9 cellular contexts compared by ENCODE assay signal in genomic region chr19:40576181-40576584, GRCh38. TPM values are rescaled to one million over a fixed set of nuclear protein-coding genes. Genes with fewer than 3 reads are reported as not detected.
DNase-seq lines count a peak whose midpoint lies in the region; ATAC-seq, FAIRE-seq and TF ChIP-seq lines count a peak whose summit lies in the region.
"Had no signal": no experiment of that assay in that cellular context is flagged by ENCODE, and none has a peak within 500 bp of the region (broad histone marks: within the 10 kb centered on the region; RNA-seq: fewer than 3 reads in every experiment).

No MANE protein-coding gene starts in this region.

- H2AFZ ChIP-seq in HepG2 (ENCODE audit: low read length): no peak overlapping the region

- no peak overlapping the region for H3K9ac ChIP-seq in HepG2 (ENCODE audit: insufficient read depth, low read depth, low read length)

- TF ChIP-seq EP300 in HepG2 (IDR thresholded peaks at IDR 0.05; ENCODE audit: low read depth in 2 of 2, low read length in 2 of 2) (no peak), HepG2 (CRISPR knock-in tag; IDR thresholded peaks at IDR 0.05; ENCODE audit: borderline replicate concordance) (no peak)

- H3K79me2 ChIP-seq in HepG2 (ENCODE audit: insufficient read depth, low read length): no peaks in the 10 kb centered on the region

- DNase-seq in A673 (ENCODE audit: low spot score) (no peak), astrocyte of the cerebellum (ENCODE audit: low read depth) (no peak), HepG2 (ENCODE audit: low spot score) (no peak), upper lobe of right lung (no peak), lower leg skin (ENCODE audit: low spot score in 2 of 2) (no peak)

- no TSS peak for BruUV-seq in A673 (replicated peaks; lab: Mats Ljungman, UMichigan)
- no TSS peak for BruUV-seq in HepG2 (replicated peaks; lab: Mats Ljungman, UMichigan)

- intact Hi-C loops in A673 (cut with micrococcal nuclease; ENCODE audit: unreplicated experiment) (no loop called here), HepG2 (cut with micrococcal nuclease; ENCODE audit: unreplicated experiment) (no loop called here), upper lobe of right lung (cut with DNase I) (no loop called here), lower leg skin (cut with DNase I; ENCODE audit: low total_unique reads) (no loop called here)

- H3K4me3 ChIP-seq in A673 (ENCODE audit: low read depth, low read length, poor library complexity, severe bottlenecking) (peak overlapping the region; percentile 71), astrocyte of the cerebellum (ENCODE audit: low read depth, low read length) (peak overlapping the region; percentile 91), HepG2 (replicated peaks in 1 of 3; ENCODE audit: insufficient read depth in 1 of 3, low read depth in 2 of 3, low read length in 3 of 3) (peak overlapping the region; percentile 80 to 92 (median 85); a peak in 5 of 6 replicates), upper lobe of right lung (peak overlapping the region; percentile 81), lower leg skin (ENCODE audit: low read depth, poor library complexity, severe bottlenecking) (no peak overlapping the region)

- WGBS in HepG2 (ENCODE audit: low lambda C conversion rate): 50% methylated on average over 19 of the region's 19 CpGs
- WGBS in lower leg skin, 2 donors: 4 to 5% methylated on average over 16 to 19 of the region's 19 CpGs

- H3K27me3 ChIP-seq in A673 (replicated peaks; ENCODE audit: insufficient read depth, low read depth, low read length, poor library complexity): no peaks in the 10 kb centered on the region
- H3K27me3 ChIP-seq in HepG2 (ENCODE audit: control insufficient read depth in 1 of 2, insufficient read depth in 2 of 2, low read length in 2 of 2): no peaks in the 10 kb centered on the region
- H3K27me3 ChIP-seq in upper lobe of right lung: no peaks in the 10 kb centered on the region

- peak; percentile 15 for ATAC-seq in GM19328 (IDR thresholded peaks at IDR 0.05; ENCODE audit: unreplicated experiment)
- ATAC-seq in HepG2: peak; percentile 23
- peak; percentile 1 for ATAC-seq in upper lobe of right lung
- no peak for ATAC-seq in HG03457 (IDR thresholded peaks at IDR 0.05; ENCODE audit: unreplicated experiment)

- in situ Hi-C loops in astrocyte of the cerebellum (cut with HindIII; ENCODE audit: low sequenced_read_pairs): no loop called here
- in situ Hi-C loops in HepG2 (cut with HindIII; ENCODE audit: extremely low pct_ligation_motif_present, low pct_unique_long_range_greater_than_20kb): no loop called here

- H4K20me1 ChIP-seq in HepG2 (ENCODE audit: insufficient read depth, low read length): no peaks in the 10 kb centered on the region

- no peak for TF ChIP-seq POLR2A in HepG2 (IDR thresholded peaks at IDR 0.05; ENCODE audit: insufficient read depth in 1 of 2, low read depth in 2 of 2, low read length in 2 of 2)
- no peak for TF ChIP-seq POLR2A in lower leg skin (IDR thresholded peaks at IDR 0.05)

- TF ChIP-seq RAD21 in HepG2 (CRISPR knock-in tag; IDR thresholded peaks at IDR 0.05): no peak

- H3K27ac ChIP-seq in A673 (ENCODE audit: low read depth, low read length, poor library complexity, severe bottlenecking): peak overlapping the region; percentile 12
- peak overlapping the region; percentile 64 for H3K27ac ChIP-seq in KOPT-K1 (ENCODE audit: low read depth, low read length, poor library complexity, severe bottlenecking)
- no peak overlapping the region for H3K27ac ChIP-seq in HepG2 (ENCODE audit: extremely low read length, insufficient read depth, low read length)
- peak overlapping the region; percentile 85 for H3K27ac ChIP-seq in upper lobe of right lung
- H3K27ac ChIP-seq: epithelial cell of prostate had no signal

- H3K9me3 ChIP-seq in A673 (ENCODE audit: low read depth, low read length, poor library complexity, severe bottlenecking) (no peaks in the 10 kb centered on the region), KOPT-K1 (ENCODE audit: insufficient read depth, low read length, poor library complexity, severe bottlenecking) (no peaks in the 10 kb centered on the region), HepG2 (ENCODE audit: low read length) (no peaks in the 10 kb centered on the region), upper lobe of right lung (no peaks in the 10 kb centered on the region)

- POLR2A ChIA-PET in A673 (lab: Charles Lee; ENCODE audit: low non-redundant PET) (no interaction called here), HepG2 (lab: Yijun Ruan, JAX) (no interaction called here)

- FAIRE-seq in HepG2 (lab: Jason Lieb, UNC): no peak

- no peak for TF ChIP-seq CTCF in A673 (conservative IDR thresholded peaks at IDR 0.05; ENCODE audit: low read depth, low read length)
- no peak for TF ChIP-seq CTCF in astrocyte of the cerebellum (IDR thresholded peaks at IDR 0.05; ENCODE audit: low read depth, low read length, missing control alignments)
- no peak for TF ChIP-seq CTCF in HepG2 (CRISPR knock-in tag; IDR thresholded peaks at IDR 0.05)
- TF ChIP-seq CTCF in upper lobe of right lung (IDR thresholded peaks at IDR 0.05): no peak
- no peak for TF ChIP-seq CTCF in lower leg skin (IDR thresholded peaks at IDR 0.05)

- H3K4me2 ChIP-seq in HepG2 (ENCODE audit: low read depth, low read length): peak overlapping the region; percentile 82

- CTCF ChIA-PET in A673 (lab: Charles Lee) (interaction anchor here (0.6 kb wide), 1 partner anchor 59 kb away, joined by 3 read pairs; no protein-coding TSS in a partner anchor), HepG2 (lab: Yijun Ruan, JAX; ENCODE audit: low intra/inter-chr PET ratio, low total read pairs) (no interaction called here)

- peaks cover 4% of the 10 kb centered on the region for H3K4me1 ChIP-seq in A673 (ENCODE audit: insufficient read depth, low read length, poor library complexity, severe bottlenecking)
- peaks cover 25% of the 10 kb centered on the region for H3K4me1 ChIP-seq in HepG2 (ENCODE audit: insufficient read depth, low read length)
- peaks cover 8% of the 10 kb centered on the region for H3K4me1 ChIP-seq in upper lobe of right lung

- H3K36me3 ChIP-seq in A673 (ENCODE audit: insufficient read depth, low read length, poor library complexity, severe bottlenecking) (peaks cover 16% of the 10 kb centered on the region), KOPT-K1 (ENCODE audit: insufficient read depth, low read length) (peaks cover 20% of the 10 kb centered on the region), HepG2 (replicated peaks in 1 of 2; ENCODE audit: control insufficient read depth in 1 of 2, insufficient read depth in 2 of 2, low read length in 2 of 2) (0 out of 5 replicates have a peak, but pooled peaks cover 0 to 1% of the 10 kb centered on the region in 2 experiments), upper lobe of right lung (peaks cover 11% of the 10 kb centered on the region)

RNA-seq across cellular contexts. Expression of gene SHKBP1, which starts 0.5 kb away (rescaled TPM):
- total RNA-seq in A673 (2021) (85.5 and 110 TPM in 2 replicates), HepG2 (2016; rRNA removed; fragmentation: Illumina TruSeq; extraction: Trizol) (13.8 and 16.2 TPM in 2 replicates), upper lobe of right lung (68.1 TPM), lower leg skin (10 to 100 TPM; 39.6 to 53.4 (median 43.0) TPM)
- 5.3 and 5.6 TPM in 2 replicates for total RNA-seq in HepG2 (2016; cell fraction: cytosol; rRNA removed; fragmentation: Illumina TruSeq; extraction: Trizol; ENCODE audit: low read depth)
- total RNA-seq in HepG2 (2016; cell fraction: insoluble cytoplasmic fraction; rRNA removed; fragmentation: Illumina TruSeq; extraction: Trizol): 13.0 and 17.7 TPM in 2 replicates
- 7.8 and 10.7 TPM in 2 replicates for total RNA-seq in HepG2 (2016; cell fraction: membrane; rRNA removed; fragmentation: Illumina TruSeq; extraction: Trizol)
- 13.0 and 13.3 TPM in 2 replicates for total RNA-seq in HepG2 (2016; cell fraction: nucleus; rRNA removed; fragmentation: Illumina TruSeq; extraction: Trizol)
- polyA plus RNA-seq in HepG2 (2011; rRNA removed): 17.4 and 20.6 TPM in 2 replicates
- 13.3 and 18.5 TPM in 2 replicates for polyA plus RNA-seq in HepG2 (2011; cell fraction: cytosol; rRNA removed)
- polyA plus RNA-seq in HepG2 (2011; cell fraction: nucleus; rRNA removed): 67.9 and 84.5 TPM in 2 replicates
- 15.6 and 36.6 TPM in 2 replicates for polyA plus RNA-seq in HepG2 (2012)
- polyA plus RNA-seq in HepG2 (2016; cell fraction: cytosol; fragmentation: Illumina TruSeq; extraction: Trizol; ENCODE audit: low read depth): 7.9 and 8.8 TPM in 2 replicates
- 20.3 and 25.0 TPM in 2 replicates for polyA plus RNA-seq in HepG2 (2016; cell fraction: insoluble cytoplasmic fraction; fragmentation: Illumina TruSeq; extraction: Trizol; ENCODE audit: low read depth)
- 14.5 and 16.5 TPM in 2 replicates for polyA plus RNA-seq in HepG2 (2016; cell fraction: membrane; fragmentation: Illumina TruSeq; extraction: Trizol; ENCODE audit: low read depth)
- 34.3 and 43.8 TPM in 2 replicates for polyA plus RNA-seq in HepG2 (2016; cell fraction: nucleus; fragmentation: Illumina TruSeq; extraction: Trizol; ENCODE audit: insufficient read depth, low read depth)
- polyA minus RNA-seq in HepG2 (2011; rRNA and poly(A)+ RNA removed; ENCODE audit: low replicate concordance): 46.9 and 53.5 TPM in 2 replicates
- polyA minus RNA-seq in HepG2 (2011; cell fraction: cytosol; rRNA and poly(A)+ RNA removed): 25.8 and 30.2 TPM in 2 replicates
- 15.2 and 18.8 TPM in 2 replicates for polyA minus RNA-seq in HepG2 (2011; cell fraction: nucleus; rRNA and poly(A)+ RNA removed)

RNA-seq across cellular contexts. Expression of gene LTBP4, which starts 25.0 kb away (rescaled TPM):
- total RNA-seq in A673 (2021) (139 and 178 TPM in 2 replicates), HepG2 (2016; rRNA removed; fragmentation: Illumina TruSeq; extraction: Trizol) (0.45 and 0.86 TPM in 2 replicates), upper lobe of right lung (430 TPM), lower leg skin (100 to 1,000 TPM; 113 to 181 (median 144) TPM)
- 0.97 and 1.7 TPM in 2 replicates for total RNA-seq in HepG2 (2016; cell fraction: cytosol; rRNA removed; fragmentation: Illumina TruSeq; extraction: Trizol; ENCODE audit: low read depth)
- total RNA-seq in HepG2 (2016; cell fraction: insoluble cytoplasmic fraction; rRNA removed; fragmentation: Illumina TruSeq; extraction: Trizol): 0.65 and 0.95 TPM in 2 replicates
- total RNA-seq in HepG2 (2016; cell fraction: membrane; rRNA removed; fragmentation: Illumina TruSeq; extraction: Trizol): 0.37 and 1.2 TPM in 2 replicates
- 0.81 and 1.2 TPM in 2 replicates for total RNA-seq in HepG2 (2016; cell fraction: nucleus; rRNA removed; fragmentation: Illumina TruSeq; extraction: Trizol)
- polyA plus RNA-seq in HepG2 (2011; rRNA removed): 2.2 and 2.3 TPM in 2 replicates
- polyA plus RNA-seq in HepG2 (2011; cell fraction: cytosol; rRNA removed): 0.73 and 1.1 TPM in 2 replicates
- 13.9 and 21.0 TPM in 2 replicates for polyA plus RNA-seq in HepG2 (2011; cell fraction: nucleus; rRNA removed)
- 3.8 and 4.0 TPM in 2 replicates for polyA plus RNA-seq in HepG2 (2012)
- 0.32 TPM in 2 replicates for polyA plus RNA-seq in HepG2 (2016; cell fraction: cytosol; fragmentation: Illumina TruSeq; extraction: Trizol; ENCODE audit: low read depth)
- 0.66 and 0.89 TPM in 2 replicates for polyA plus RNA-seq in HepG2 (2016; cell fraction: insoluble cytoplasmic fraction; fragmentation: Illumina TruSeq; extraction: Trizol; ENCODE audit: low read depth)
- polyA plus RNA-seq in HepG2 (2016; cell fraction: membrane; fragmentation: Illumina TruSeq; extraction: Trizol; ENCODE audit: low read depth): 0.61 and 0.92 TPM in 2 replicates
- polyA plus RNA-seq in HepG2 (2016; cell fraction: nucleus; fragmentation: Illumina TruSeq; extraction: Trizol; ENCODE audit: insufficient read depth, low read depth): 3.8 and 5.0 TPM in 2 replicates
- 2.3 and 20.6 TPM in 2 replicates for polyA minus RNA-seq in HepG2 (2011; rRNA and poly(A)+ RNA removed; ENCODE audit: low replicate concordance)
- 1.2 and 2.7 TPM in 2 replicates for polyA minus RNA-seq in HepG2 (2011; cell fraction: cytosol; rRNA and poly(A)+ RNA removed)
- 2.4 and 2.6 TPM in 2 replicates for polyA minus RNA-seq in HepG2 (2011; cell fraction: nucleus; rRNA and poly(A)+ RNA removed)

Comparison
In these comparisons a context has a peak if more than half of its experiments do, and no peak if none do; other contexts are left out.
1. RNA of gene LTBP4, which starts 25.0 kb away (total RNA-seq): 430 TPM in upper lobe of right lung (single experiment), 113 to 181 TPM in lower leg skin and 139 to 178 TPM in A673; 0.37 to 1.7 TPM in HepG2; every median in the first group is over 10 times any median in the second.